8 cellular contexts compared by ENCODE assay signal in genomic region chr17:4249452-4250029, GRCh38. TPM values are rescaled to one million over a fixed set of nuclear protein-coding genes. Genes with fewer than 3 reads are reported as not detected.
DNase-seq lines count a peak whose midpoint lies in the region; ATAC-seq, FAIRE-seq and TF ChIP-seq lines count a peak whose summit lies in the region.

No MANE protein-coding gene starts in this region.

- 49 to 55% (median 53%) methylated on average over 4 of the region's 4 CpGs for WGBS in small intestine, 3 donors

- no peak for FAIRE-seq in small intestine (lab: Jason Lieb, UNC)

- H3K36me3 ChIP-seq in HAP-1 (replicated peaks) = 0 out of 2 replicates have a peak, but pooled peaks cover 2% of the 10 kb centered on the region
- H3K36me3 ChIP-seq in small intestine (ENCODE audit: control insufficient read depth in 2 of 2, insufficient read depth in 2 of 2, low read length in 2 of 2) = peaks cover 0 to 2% of the 10 kb centered on the region in 2 donors

- peak; percentile 65 for TF ChIP-seq CTCF in epithelial cell of proximal tubule (conservative IDR thresholded peaks at IDR 0.05; ENCODE audit: low read depth, low read length)

- H3K4me3 ChIP-seq in HAP-1 = no peak overlapping the region
- no peak overlapping the region for H3K4me3 ChIP-seq in epithelial cell of proximal tubule (ENCODE audit: low read depth, low read length)
- H3K4me3 ChIP-seq in small intestine (ENCODE audit: low read depth in 1 of 2, low read length in 2 of 2) = no peak overlapping the region

- H3K9me3 ChIP-seq in HAP-1 (no peaks in the 10 kb centered on the region), small intestine (ENCODE audit: control insufficient read depth, low read depth) (no peaks in the 10 kb centered on the region)

- ATAC-seq in HG03175 (IDR thresholded peaks at IDR 0.05; ENCODE audit: unreplicated experiment) = no peak

- H3K27me3 ChIP-seq in HAP-1 (ENCODE audit: low read depth) (no peaks in the 10 kb centered on the region), small intestine (ENCODE audit: control insufficient read depth in 2 of 2, insufficient read depth in 2 of 2, low read length in 2 of 2) (no peaks in the 10 kb centered on the region)

- DNase-seq in CD1c-positive myeloid dendritic cell (ENCODE audit: extremely low spot score) (peak; percentile 63), HAP-1 (ENCODE audit: low spot score in 2 of 2) (peak; percentile 32 to 52), SK-MEL-5 (ENCODE audit: low read depth, low spot score) (peak; percentile 63), epithelial cell of proximal tubule (ENCODE audit: low read depth) (no peak), small intestine (peak; percentile 38), posterior vena cava (ENCODE audit: low spot score) (no peak)
- DNase-seq in stimulated activated CD4-positive, alpha-beta T cell treated with anti-CD3 and anti-CD28 coated beads, Interleukin-2, amount 100 ng/mL, for 24 hours = no peak

- H3K4me1 ChIP-seq in HAP-1 (peaks cover 19% of the 10 kb centered on the region), small intestine (ENCODE audit: control insufficient read depth in 2 of 2, insufficient read depth in 1 of 2, low read depth in 1 of 2, low read length in 1 of 2) (peaks cover 0 to 3% of the 10 kb centered on the region in 2 donors)

- no peak overlapping the region for H3K27ac ChIP-seq in small intestine (ENCODE audit: low read depth in 1 of 2, low read length in 1 of 2)

- intact Hi-C loops in posterior vena cava (cut with DNase I) = no loop called here

- in situ Hi-C loops in HAP-1 (cut with MboI; ENCODE audit: low sequenced_read_pairs) = no loop called here
- in situ Hi-C loops in SK-MEL-5 (cut with HindIII; ENCODE audit: low pct_unique_long_range_greater_than_20kb, low sequenced_read_pairs) = no loop called here

RNA-seq across cellular contexts. Expression of gene ANKFY1, which starts 14.2 kb away (rescaled TPM):
- total RNA-seq in SK-MEL-5 (2014; rRNA removed; shearing (Covaris generic)) = 19.1 and 24.4 TPM in 2 replicates
- 36.5 and 43.9 TPM in 2 replicates for polyA plus RNA-seq in SK-MEL-5 (2015; cell fraction: cytosol; rRNA removed)
- polyA plus RNA-seq in SK-MEL-5 (2015; cell fraction: nucleus; rRNA removed) = 99.9 and 141 TPM in 2 replicates
- 14.8 and 15.0 TPM in 2 replicates for total RNA-seq in epithelial cell of proximal tubule
- 10 to 100 TPM in 1 of 3 donors, 1 to 10 TPM in 2; 5.7 to 14.4 (median 8.9) TPM for polyA plus RNA-seq in small intestine
- 10 to 100 TPM; 34.9 to 49.2 TPM for total RNA-seq in posterior vena cava

Comparison
In these comparisons a context has a peak if more than half of its experiments do, and no peak if none do; other contexts are left out.
1. DNase-seq: peak in CD1c-positive myeloid dendritic cell (single experiment), HAP-1 (2 of 2), SK-MEL-5 (single experiment) and small intestine (single experiment); none in epithelial cell of proximal tubule (single experiment), posterior vena cava (single experiment) and stimulated activated CD4-positive, alpha-beta T cell treated with anti-CD3 and anti-CD28 coated beads, Interleukin-2, amount 100 ng/mL, for 24 hours (0 of 2).